10 cellular contexts compared by ENCODE assay signal in genomic region chr20:47304287-47304686, GRCh38. TPM values are rescaled to one million over a fixed set of nuclear protein-coding genes. Genes with fewer than 3 reads are reported as not detected.
DNase-seq lines count a peak whose midpoint lies in the region; ATAC-seq and TF ChIP-seq lines count a peak whose summit lies in the region.
"Had no signal": no experiment of that assay in that cellular context is flagged by ENCODE, and none has a peak within 500 bp of the region (broad histone marks: within the 10 kb centered on the region; RNA-seq: fewer than 3 reads in every experiment).

No MANE protein-coding gene starts in this region.

- no peak overlapping the region for H2AFZ ChIP-seq in neuronal stem cell (ENCODE audit: low read length)

- H4K8ac ChIP-seq in mesendoderm (ENCODE audit: low read depth, low read length) (no peak overlapping the region), neuronal stem cell (ENCODE audit: low read depth, low read length) (no peak overlapping the region)

- H3K4me1 ChIP-seq in cardiac muscle cell (ENCODE audit: low read depth), result peaks cover 16% of the 10 kb centered on the region
- H3K4me1 ChIP-seq in mesendoderm (ENCODE audit: control insufficient read depth, low read depth, low read length), result peaks cover 18% of the 10 kb centered on the region
- peaks cover 2 to 4% of the 10 kb centered on the region in 2 donors for H3K4me1 ChIP-seq in aorta (ENCODE audit: control insufficient read depth in 1 of 2, insufficient read depth in 2 of 2, low read length in 2 of 2)
- no peaks in the 10 kb centered on the region for H3K4me1 ChIP-seq in neuronal stem cell (ENCODE audit: control insufficient read depth in 2 of 2, insufficient read depth in 1 of 2, low read depth in 1 of 2, low read length in 2 of 2)

- peak overlapping the region; percentile 30 to 88 (median 66) for H3K27ac Mint-ChIP-seq in brain

- intact Hi-C loops in Right ventricle myocardium inferior (cut with DNase I) (no loop called here), aorta (cut with DNase I) (no loop called here)

- DNase-seq in cardiac muscle cell (ENCODE audit: low read depth in 1 of 2, low spot score in 1 of 2) (peak in 1 of 2 donors; percentile 48), Right ventricle myocardium inferior (ENCODE audit: missing footprints) (no peak), mesendoderm (no peak), aorta (no peak), neuronal stem cell (ENCODE audit: low spot score) (no peak), RKO (ENCODE audit: low spot score) (no peak)
- DNase-seq: activated naive CD4-positive, alpha-beta T cell treated with anti-CD3 and anti-CD28 coated beads, Interleukin-2, amount 50 U/mL, for 16 hours; DMS79 treated with DMSO at 0.1 percent for 48 hours had no signal

- no peak overlapping the region for H2BK12ac ChIP-seq in neuronal stem cell (ENCODE audit: low read length)

- H3K23ac ChIP-seq in mesendoderm (ENCODE audit: low read length), result peak overlapping the region; percentile 1
- H3K23ac ChIP-seq in neuronal stem cell (ENCODE audit: low read depth, low read length, poor library complexity), result no peak overlapping the region

- H3K4me2 ChIP-seq in mesendoderm (ENCODE audit: low read length) (no peak overlapping the region), neuronal stem cell (ENCODE audit: insufficient read depth, low read length, poor library complexity, severe bottlenecking) (no peak overlapping the region)

- no peak overlapping the region for H4K5ac ChIP-seq in mesendoderm (ENCODE audit: low read length)

- peaks cover 70% of the 10 kb centered on the region for H3K36me3 Mint-ChIP-seq in brain

- H3K9me3 Mint-ChIP-seq in brain, result no peaks in the 10 kb centered on the region

- H3K4me3 ChIP-seq in cardiac muscle cell (no peak overlapping the region), mesendoderm (ENCODE audit: low read length) (no peak overlapping the region), aorta (ENCODE audit: low read length in 2 of 2) (no peak overlapping the region), neuronal stem cell (ENCODE audit: low read length in 2 of 2) (no peak overlapping the region)

- peak overlapping the region; percentile 41 for H3K4ac ChIP-seq in mesendoderm (ENCODE audit: low read depth, low read length)
- H3K4ac ChIP-seq in neuronal stem cell (ENCODE audit: low read length), result no peak overlapping the region

- no peak overlapping the region for H3K18ac ChIP-seq in mesendoderm (ENCODE audit: low read length)
- no peak overlapping the region for H3K18ac ChIP-seq in neuronal stem cell (ENCODE audit: low read length)

- no peak overlapping the region for H3K4me3 Mint-ChIP-seq in brain

- H3K27me3 Mint-ChIP-seq in brain, result no peaks in the 10 kb centered on the region

- peak overlapping the region; percentile 58 for H3K56ac ChIP-seq in mesendoderm (ENCODE audit: low read length)

- H3K14ac ChIP-seq in neuronal stem cell (ENCODE audit: low read length), result no peak overlapping the region

- H2BK5ac ChIP-seq in mesendoderm (ENCODE audit: low read length), result peak overlapping the region; percentile 62
- no peak overlapping the region for H2BK5ac ChIP-seq in neuronal stem cell (ENCODE audit: low read length)

- H2AK5ac ChIP-seq in mesendoderm (ENCODE audit: low read length) (peak overlapping the region; percentile 87), neuronal stem cell (ENCODE audit: low read depth, low read length) (no peak overlapping the region)

- H2BK120ac ChIP-seq in mesendoderm (ENCODE audit: low read depth, low read length) (no peak overlapping the region), neuronal stem cell (ENCODE audit: low read depth, low read length) (no peak overlapping the region)

- no peaks in the 10 kb centered on the region for H3K27me3 ChIP-seq in cardiac muscle cell
- H3K27me3 ChIP-seq in mesendoderm (ENCODE audit: insufficient read depth, low read length, poor library complexity), result no peaks in the 10 kb centered on the region
- H3K27me3 ChIP-seq in aorta (ENCODE audit: control insufficient read depth in 1 of 2, insufficient read depth in 2 of 2, low read length in 1 of 2), result no peaks in the 10 kb centered on the region
- no peaks in the 10 kb centered on the region for H3K27me3 ChIP-seq in neuronal stem cell (ENCODE audit: control insufficient read depth in 3 of 3, insufficient read depth in 3 of 3, low read depth in 1 of 3, low read length in 3 of 3)

- H3K9me3 ChIP-seq in cardiac muscle cell (ENCODE audit: low read depth) (no peaks in the 10 kb centered on the region), aorta (ENCODE audit: control insufficient read depth, low read length) (no peaks in the 10 kb centered on the region), neuronal stem cell (replicated peaks in 1 of 2; ENCODE audit: control insufficient read depth in 2 of 2, insufficient read depth in 1 of 2, low read depth in 1 of 2, low read length in 2 of 2) (no peaks in the 10 kb centered on the region)

- H3K27ac ChIP-seq in cardiac muscle cell, result peak overlapping the region; percentile 76
- H3K27ac ChIP-seq in mesendoderm (ENCODE audit: low read depth, low read length), result no peak overlapping the region
- peak overlapping the region; percentile 3 to 56 for H3K27ac ChIP-seq in aorta (ENCODE audit: low read depth in 1 of 2, low read length in 2 of 2)
- H3K27ac ChIP-seq in neuronal stem cell (replicated peaks; ENCODE audit: low read length), result no peak overlapping the region

- no peak overlapping the region for H2BK15ac ChIP-seq in mesendoderm (replicated peaks; ENCODE audit: low read depth)
- H2BK15ac ChIP-seq in neuronal stem cell (ENCODE audit: low read length), result no peak overlapping the region

- peaks cover 11% of the 10 kb centered on the region for H3K79me2 ChIP-seq in mesendoderm (ENCODE audit: control insufficient read depth, insufficient read depth, low read length)

- H3K36me3 ChIP-seq in cardiac muscle cell (peaks cover 20% of the 10 kb centered on the region), mesendoderm (ENCODE audit: control insufficient read depth, insufficient read depth, low read length) (peaks cover 5% of the 10 kb centered on the region), aorta (ENCODE audit: control insufficient read depth in 1 of 2, insufficient read depth in 2 of 2, low read length in 1 of 2) (peaks cover 0 to 4% of the 10 kb centered on the region in 2 donors), neuronal stem cell (replicated peaks in 1 of 2; ENCODE audit: control insufficient read depth in 2 of 2, insufficient read depth in 2 of 2, low read length in 2 of 2) (peaks cover 22 to 99% of the 10 kb centered on the region in 2 donors)

- no peak for ATAC-seq in Right ventricle myocardium inferior
- peak; percentile 45 for ATAC-seq in aorta (ENCODE audit: low FRiP score)
- no peak for ATAC-seq in GM19324 (IDR thresholded peaks at IDR 0.05; ENCODE audit: low FRiP score, unreplicated experiment)

- H3K9ac ChIP-seq in mesendoderm (ENCODE audit: low read length), result peak overlapping the region; percentile 22
- H3K9ac ChIP-seq in neuronal stem cell (ENCODE audit: low read depth, low read length, poor library complexity), result no peak overlapping the region

- H3K79me1 ChIP-seq in mesendoderm (ENCODE audit: low read length), result peaks cover 2% of the 10 kb centered on the region
- H3K79me1 ChIP-seq in neuronal stem cell (ENCODE audit: low read depth, low read length), result peaks cover 2% of the 10 kb centered on the region

- WGBS in mesendoderm (ENCODE audit: extremely low coverage, insufficient coverage, low lambda C conversion rate), result no CpG with 5 or more reads among the region's 3 CpGs
- WGBS in aorta, 2 donors, result 24% methylated on average over 3 of the region's 3 CpGs
- WGBS in neuronal stem cell (ENCODE audit: extremely low coverage in 2 of 2, insufficient read length in 2 of 2, insufficient replicate concordance in 1 of 2), 2 donors, result no CpG with 5 or more reads among the region's 3 CpGs

- H4K91ac ChIP-seq in neuronal stem cell (ENCODE audit: low read depth, low read length, poor library complexity), result no peak overlapping the region

- peaks cover 12% of the 10 kb centered on the region for H3K4me1 Mint-ChIP-seq in brain

- TF ChIP-seq CTCF in cardiac muscle cell (IDR thresholded peaks at IDR 0.05; ENCODE audit: low read depth, low read length) (peak; percentile 12), brain (conservative IDR thresholded peaks at IDR 0.05) (no peak)

RNA-seq across cellular contexts. Expression of gene ZMYND8, which starts 52.2 kb away (rescaled TPM):
- 33.0 and 45.0 TPM in 2 replicates for total RNA-seq in cardiac muscle cell
- polyA plus RNA-seq in cardiac muscle cell, result 27.5 and 27.6 TPM in 2 replicates
- 36.1 TPM for total RNA-seq in Right ventricle myocardium inferior
- 29.9 TPM for polyA plus RNA-seq in brain (ENCODE audit: insufficient read depth, low read depth, low replicate concordance)
- 29.6 TPM for polyA plus RNA-seq in mesendoderm (2013, experiment 1 of 2)
- polyA plus RNA-seq in mesendoderm (2013, experiment 2 of 2), result 30.9 TPM
- 10 to 100 TPM; 19.1 to 27.4 TPM for total RNA-seq in aorta
- 1 to 10 TPM; 4.5 to 9.1 TPM for polyA plus RNA-seq in aorta
- 44.7 TPM for polyA plus RNA-seq in neuronal stem cell (2013, experiment 1 of 2)
- 45.0 TPM for polyA plus RNA-seq in neuronal stem cell (2013, experiment 2 of 2)

Comparison
In these comparisons a context has a peak if more than half of its experiments do, and no peak if none do; other contexts are left out.
1. H3K27ac ChIP-seq: peak in cardiac muscle cell (single experiment) and aorta (2 of 2); none in mesendoderm (single experiment) and neuronal stem cell (single experiment).